ENCODE assay signal across 18 cellular contexts in the genomic region with DNA sequence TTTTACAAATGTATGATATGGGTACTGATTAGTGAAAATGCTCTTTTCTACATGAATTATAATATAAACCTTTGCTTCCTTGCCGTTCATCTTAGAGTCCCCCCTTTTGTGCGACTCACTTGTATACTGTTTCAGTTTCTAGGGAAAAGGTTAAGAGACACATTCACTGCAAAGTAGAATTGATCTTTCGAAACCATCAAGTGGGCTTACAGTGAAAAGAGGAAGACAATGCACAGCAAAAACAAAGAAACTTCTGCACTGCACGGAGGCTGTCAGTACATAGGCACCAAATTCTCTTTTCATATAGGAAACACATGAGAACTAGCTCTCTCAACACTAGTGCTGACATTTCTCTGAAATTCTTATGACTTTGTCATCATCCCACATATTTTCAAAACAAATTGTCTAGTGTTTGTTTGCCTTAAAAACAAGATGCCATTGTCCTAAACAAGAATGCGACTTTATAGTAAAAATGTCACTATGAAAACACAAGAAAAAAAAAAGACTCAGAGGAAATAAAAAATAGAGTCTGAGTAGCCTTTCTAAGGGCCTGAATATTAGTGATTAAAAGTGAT.
DNase-seq lines count a peak whose midpoint lies in the region; ATAC-seq and FAIRE-seq lines count a peak whose summit lies in the region.
"Had no signal": no experiment of that assay in that cellular context is flagged by ENCODE, and none has a peak within 500 bp of the region (broad histone marks: within the 10 kb centered on the region; RNA-seq: fewer than 3 reads in every experiment).

No MANE protein-coding gene starts in this region.

- H3K27ac Mint-ChIP-seq in activated T-cell treated with anti-CD3 and anti-CD28 coated beads, Interleukin-2, amount 50 U/mL, for 24 hours: no peak overlapping the region
- H3K27ac Mint-ChIP-seq: dendritic cell treated with granulocyte-macrophage colony-stimulating factor and Interleukin-4, amounts not matched to agents 40 ng/mL and 50 ng/mL, for 4 days; T-helper 2 cell treated with Interferon-gamma antibody and Interleukin-4, amounts not matched to agents 5 μg/mL and 100 μg/mL, for 36 hours had no signal

- H3K9me3 Mint-ChIP-seq in activated T-cell treated with anti-CD3 and anti-CD28 coated beads, Interleukin-2, amount 50 U/mL, for 24 hours: no peaks in the 10 kb centered on the region
- H3K9me3 Mint-ChIP-seq: dendritic cell treated with granulocyte-macrophage colony-stimulating factor and Interleukin-4, amounts not matched to agents 40 ng/mL and 50 ng/mL, for 4 days; neural crest cell; T-helper 2 cell treated with Interferon-gamma antibody and Interleukin-4, amounts not matched to agents 5 μg/mL and 100 μg/mL, for 36 hours had no signal

- H3K36me3 Mint-ChIP-seq in activated T-cell treated with anti-CD3 and anti-CD28 coated beads, Interleukin-2, amount 50 U/mL, for 24 hours (ENCODE audit: low read depth): no peaks in the 10 kb centered on the region

- ATAC-seq in HG02970 (IDR thresholded peaks at IDR 0.05; ENCODE audit: low FRiP score, unreplicated experiment) (no peak), left lobe of liver (no peak)

- no peak overlapping the region for H3K4me3 Mint-ChIP-seq in activated T-cell treated with anti-CD3 and anti-CD28 coated beads, Interleukin-2, amount 50 U/mL, for 24 hours
- H3K4me3 Mint-ChIP-seq: dendritic cell treated with granulocyte-macrophage colony-stimulating factor and Interleukin-4, amounts not matched to agents 40 ng/mL and 50 ng/mL, for 4 days; neural crest cell; T-helper 2 cell treated with Interferon-gamma antibody and Interleukin-4, amounts not matched to agents 5 μg/mL and 100 μg/mL, for 36 hours had no signal

- H3K27me3 Mint-ChIP-seq in activated T-cell treated with anti-CD3 and anti-CD28 coated beads, Interleukin-2, amount 50 U/mL, for 24 hours: peaks cover 2% of the 10 kb centered on the region
- H3K27me3 Mint-ChIP-seq: dendritic cell treated with granulocyte-macrophage colony-stimulating factor and Interleukin-4, amounts not matched to agents 40 ng/mL and 50 ng/mL, for 4 days had no signal

- no peaks in the 10 kb centered on the region for H3K4me1 Mint-ChIP-seq in activated T-cell treated with anti-CD3 and anti-CD28 coated beads, Interleukin-2, amount 50 U/mL, for 24 hours (ENCODE audit: low read depth)

- peak; percentile 53 for FAIRE-seq in GM19239 (lab: Jason Lieb, UNC)

- DNase-seq in GM19239 (ENCODE audit: insufficient read length, low spot score): no peak
- DNase-seq in KBM-7: peak; percentile 37
- peak; percentile 71 for DNase-seq in SKM-1 (lab: John Stamatoyannopoulos, UW; ENCODE audit: unreplicated experiment)
- no peak for DNase-seq in activated T-cell treated with anti-CD3 and anti-CD28 coated beads, Interleukin-2, amount 50 U/mL, for 24 hours
- no peak for DNase-seq in left lobe of liver (ENCODE audit: low spot score)
- DNase-seq in COLO668 (lab: John Stamatoyannopoulos, UW; ENCODE audit: unreplicated experiment): no peak
- DNase-seq: activated CD4-positive, alpha-beta T cell treated with anti-CD3 and anti-CD28 coated beads for 1 hour; activated naive CD4-positive, alpha-beta T cell treated with anti-CD3 and anti-CD28 coated beads, Interleukin-2, amount 50 U/mL, for 16 hours; brain microvascular endothelial cell; head of caudate nucleus; NCI-H2081; NCI-H526 treated with DMSO at 0.1 percent for 48 hours; retina; substantia nigra had no signal

- in situ Hi-C loops in KBM-7 (cut with MboI; ENCODE audit: low pct_unique_long_range_greater_than_20kb, low sequenced_read_pairs): no loop called here

Comparison
In these comparisons a context has a peak if more than half of its experiments do, and no peak if none do; other contexts are left out.
1. DNase-seq: peak in KBM-7 (single experiment) and SKM-1 (single experiment); none in GM19239 (single experiment), activated T-cell treated with anti-CD3 and anti-CD28 coated beads, Interleukin-2, amount 50 U/mL, for 24 hours (single experiment), left lobe of liver (single experiment) and COLO668 (single experiment).